ENCODE assay signal across 8 cellular contexts in genomic region chr20:43925786-43926185, GRCh38. TPM values are rescaled to one million over a fixed set of nuclear protein-coding genes. Genes with fewer than 3 reads are reported as not detected.
DNase-seq lines count a peak whose midpoint lies in the region; ATAC-seq and TF ChIP-seq lines count a peak whose summit lies in the region.

No MANE protein-coding gene starts in this region.

- H3K27ac Mint-ChIP-seq in CD4-positive, alpha-beta T cell, result peak overlapping the region; percentile 43

- no peaks in the 10 kb centered on the region for H3K36me3 Mint-ChIP-seq in CD4-positive, alpha-beta T cell (ENCODE audit: low read depth)

- no peaks in the 10 kb centered on the region for H3K9me3 ChIP-seq in CD4-positive, alpha-beta T cell (ENCODE audit: control insufficient read depth, low read length)
- H3K9me3 ChIP-seq in HCT116 (ENCODE audit: control insufficient read depth in 1 of 2, insufficient read depth in 1 of 2, low read depth in 1 of 2, low read length in 2 of 2) (no peaks in the 10 kb centered on the region), SK-N-SH (no peaks in the 10 kb centered on the region)

- RAD21 ChIA-PET in HCT116 (lab: Charles Lee; ENCODE audit: low non-redundant PET in 1 of 2, low total read pairs in 2 of 2, uncharacterized antibody in 2 of 2, unreplicated experiment in 2 of 2), result no interaction called here

- H2AFZ ChIP-seq in HCT116 (ENCODE audit: low read depth, low read length, poor library complexity, severe bottlenecking), result no peak overlapping the region
- no peak overlapping the region for H2AFZ ChIP-seq in SK-N-SH (ENCODE audit: low read depth)

- no peak; a peak in 1 of 4 replicates for TF ChIP-seq EP300 in SK-N-SH (IDR thresholded peaks at IDR 0.05; ENCODE audit: borderline replicate concordance in 1 of 2, low read depth in 1 of 2, low read length in 1 of 2)

- H3K4me1 Mint-ChIP-seq in CD4-positive, alpha-beta T cell (ENCODE audit: low read depth), result peaks cover 73% of the 10 kb centered on the region

- H3K79me2 ChIP-seq in HCT116 (ENCODE audit: insufficient read depth, low read length) (peaks cover 28% of the 10 kb centered on the region), SK-N-SH (ENCODE audit: insufficient read depth) (peaks cover 18% of the 10 kb centered on the region)

- H4K20me1 ChIP-seq in HCT116 (ENCODE audit: insufficient read depth), result no peaks in the 10 kb centered on the region
- no peaks in the 10 kb centered on the region for H4K20me1 ChIP-seq in SK-N-SH (ENCODE audit: insufficient read depth)

- peak overlapping the region; percentile 66 for H3K4me3 Mint-ChIP-seq in CD4-positive, alpha-beta T cell

- peaks cover 5% of the 10 kb centered on the region for H3K27me3 Mint-ChIP-seq in CD4-positive, alpha-beta T cell

- peak; percentile 75 for ATAC-seq in CD4-positive, alpha-beta T cell (ENCODE audit: poor library complexity)
- ATAC-seq in HCT116 (no peak), GM18907 (IDR thresholded peaks at IDR 0.05; ENCODE audit: unreplicated experiment) (no peak)

- TF ChIP-seq RAD21 in HCT116 (IDR thresholded peaks at IDR 0.05; ENCODE audit: low read depth) (peak; percentile 35; the same call in 1 of the 2 replicates), SK-N-SH (IDR thresholded peaks at IDR 0.05; ENCODE audit: low read length) (peak; percentile 52)

- peak in 5 of 10 experiments; percentile 9 to 33 (median 27) for DNase-seq in CD4-positive, alpha-beta T cell
- no peak for DNase-seq in HCT116 (ENCODE audit: low read depth, low spot score)
- peak; percentile 67 for DNase-seq in SK-N-SH
- peak; percentile 79 to 87 for DNase-seq in foreskin fibroblast
- DNase-seq in superior temporal gyrus (ENCODE audit: extremely low spot score), result no peak
- no peak for DNase-seq in stimulated activated CD8-positive, alpha-beta memory T cell treated with anti-CD3 and anti-CD28 coated beads, Interleukin-4, amount 100 ng/mL, for 48 hours
- DNase-seq in NCI-H146 treated with DMSO at 0.1 percent for 48 hours (lab: John Stamatoyannopoulos, UW; ENCODE audit: unreplicated experiment), result no peak

- 38% methylated on average over 5 of the region's 5 CpGs for WGBS in SK-N-SH (ENCODE audit: low lambda C conversion rate)

- H3K27me3 ChIP-seq in CD4-positive, alpha-beta T cell (ENCODE audit: control insufficient read depth, insufficient read depth, low read length), result no peaks in the 10 kb centered on the region
- H3K27me3 ChIP-seq in HCT116 (ENCODE audit: insufficient read depth, low read length) (no peaks in the 10 kb centered on the region), SK-N-SH (ENCODE audit: insufficient read depth) (no peaks in the 10 kb centered on the region)

- H3F3A ChIP-seq in SK-N-SH (replicated peaks; ENCODE audit: insufficient read depth), result no peaks in the 10 kb centered on the region

- POLR2A ChIA-PET in CD4-positive, alpha-beta T cell (lab: Charles Lee), result interaction anchor here (0.7 to 2.2 kb wide), 7 partner anchors 10 to 869 kb away, joined by 3 to 14 read pairs (median 4); no protein-coding TSS in a partner anchor
- POLR2A ChIA-PET in HCT116 (lab: Charles Lee), result no interaction called here
- POLR2A ChIA-PET in SK-N-SH (lab: Yijun Ruan, JAX), result interaction anchor here (1.0 kb wide), 1 partner anchor 9 kb away, joined by 4 read pairs; no protein-coding TSS in a partner anchor

- H3K9ac ChIP-seq in HCT116 (ENCODE audit: low read length) (no peak overlapping the region; the same call in 1 of the 2 replicates), SK-N-SH (no peak overlapping the region)

- no peak for TF ChIP-seq CTCF in CD4-positive, alpha-beta T cell (IDR thresholded peaks at IDR 0.05)
- no peak for TF ChIP-seq CTCF in HCT116 (IDR thresholded peaks at IDR 0.05 in 2 of 3, conservative IDR thresholded peaks at IDR 0.05 in 1 of 3; ENCODE audit: borderline replicate concordance in 1 of 3, insufficient read depth in 1 of 3, low read depth in 2 of 3, low read length in 2 of 3)
- no peak; the same call in 1 of the 2 replicates for TF ChIP-seq CTCF in SK-N-SH (IDR thresholded peaks at IDR 0.05)
- no peak for TF ChIP-seq CTCF in foreskin fibroblast (IDR thresholded peaks at IDR 0.05; ENCODE audit: low read depth, low read length)

- H3K27ac ChIP-seq in CD4-positive, alpha-beta T cell (ENCODE audit: low read depth, low read length), result no peak overlapping the region
- H3K27ac ChIP-seq in HCT116 (ENCODE audit: low read depth, low read length) (no peak overlapping the region), SK-N-SH (ENCODE audit: low read depth in 2 of 2, low read length in 1 of 2) (no peak overlapping the region)

- peaks cover 16 to 20% of the 10 kb centered on the region in 2 experiments for H3K4me1 ChIP-seq in HCT116 (ENCODE audit: control insufficient read depth in 1 of 2, insufficient read depth in 2 of 2, low read length in 2 of 2)
- peaks cover 25 to 50% of the 10 kb centered on the region in 2 experiments; a peak in 3 of 4 replicates for H3K4me1 ChIP-seq in SK-N-SH (ENCODE audit: control insufficient read depth in 1 of 2, insufficient read depth in 2 of 2, low read depth in 1 of 2, low read length in 1 of 2)

- no peaks in the 10 kb centered on the region for H3K9me3 Mint-ChIP-seq in CD4-positive, alpha-beta T cell

- BruUV-seq in HCT116 (replicated peaks; lab: Mats Ljungman, UMichigan), result no TSS peak

- no peak overlapping the region for H3K4me3 ChIP-seq in HCT116 (replicated peaks in 1 of 2; ENCODE audit: low read depth in 1 of 2, low read length in 2 of 2)
- H3K4me3 ChIP-seq in SK-N-SH (ENCODE audit: low read depth in 2 of 2, low read length in 1 of 2), result no peak overlapping the region
- H3K4me3 ChIP-seq in foreskin fibroblast (ENCODE audit: low read depth in 1 of 2, low read length in 2 of 2), result no peak overlapping the region

- no peaks in the 10 kb centered on the region for H3K36me3 ChIP-seq in HCT116 (ENCODE audit: control insufficient read depth in 1 of 2, insufficient read depth in 2 of 2, low read length in 2 of 2)
- no peaks in the 10 kb centered on the region for H3K36me3 ChIP-seq in SK-N-SH (replicated peaks in 1 of 2; ENCODE audit: control insufficient read depth in 1 of 2, insufficient read depth in 2 of 2, low read length in 1 of 2)

- H3K4me2 ChIP-seq in HCT116 (ENCODE audit: low read length) (peak overlapping the region; percentile 34), SK-N-SH (peak overlapping the region; percentile 57; the same call in 1 of the 2 replicates)

- TF ChIP-seq POLR2A in HCT116 (IDR thresholded peaks at IDR 0.05; ENCODE audit: borderline replicate concordance, extremely low read depth, insufficient read depth, insufficient read length), result no peak

- H3K9me2 ChIP-seq in HCT116 (ENCODE audit: insufficient read depth) (no peaks in the 10 kb centered on the region), SK-N-SH (no peaks in the 10 kb centered on the region)

- CTCF ChIA-PET in CD4-positive, alpha-beta T cell (lab: Charles Lee), result interaction anchor here (0.9 to 1.9 kb wide), 3 partner anchors 10 to 27 kb away, joined by 3 to 6 read pairs (median 3); no protein-coding TSS in a partner anchor
- CTCF ChIA-PET in HCT116 (lab: Charles Lee) (no interaction called here), SK-N-SH (lab: Yijun Ruan, JAX) (interaction anchor here (0.7 to 1.9 kb wide), 9 partner anchors 9 to 176 kb away, joined by 3 to 6 read pairs (median 3); no protein-coding TSS in a partner anchor)

- intact Hi-C loops in CD4-positive, alpha-beta T cell (cut with DNase I, micrococcal nuclease), result loop anchor here (2.0 to 5.0 kb wide), 2 partner anchors 29 to 157 kb away; no protein-coding TSS in a partner anchor
- intact Hi-C loops in HCT116 (cut with micrococcal nuclease), result no loop called here

TF ChIP-seq in HCT116, 20 proteins besides CTCF, POLR2A, EP300 and RAD21 (continues in another document):
- TF ChIP-seq YY1 (IDR thresholded peaks at IDR 0.05; ENCODE audit: extremely low read depth, insufficient replicate concordance, low read depth, low read length) (no peak), SRF (IDR thresholded peaks at IDR 0.05; ENCODE audit: low read depth) (no peak), POLR2AphosphoS5 (IDR thresholded peaks at IDR 0.05; ENCODE audit: low read depth, low read length) (no peak), SP1 (IDR thresholded peaks at IDR 0.05; ENCODE audit: low read depth) (no peak; the same call in 1 of the 2 replicates), TCF7L2 (IDR thresholded peaks at IDR 0.05; ENCODE audit: borderline replicate concordance, extremely low read depth, insufficient read depth, insufficient read length) (no peak), JUND (IDR thresholded peaks at IDR 0.05) (no peak), CEBPB (IDR thresholded peaks at IDR 0.05; ENCODE audit: low read depth) (no peak)

TF ChIP-seq in SK-N-SH, 30 proteins besides CTCF, POLR2A, EP300 and RAD21 (continues in another document):
- TF ChIP-seq SMC3 (IDR thresholded peaks at IDR 0.05; ENCODE audit: low read depth, low read length) (peak; percentile 40; the same call in 1 of the 2 replicates), RCOR1 (IDR thresholded peaks at IDR 0.05; ENCODE audit: low read length) (peak; percentile 50; the same call in 1 of the 2 replicates), SIN3A (IDR thresholded peaks at IDR 0.05; ENCODE audit: borderline replicate concordance, low read depth, low read length) (no peak), NFIC (IDR thresholded peaks at IDR 0.05; ENCODE audit: borderline replicate concordance) (peak; percentile 30; the same call in 1 of the 2 replicates), EZH2phosphoT487 (IDR thresholded peaks at IDR 0.05; ENCODE audit: borderline replicate concordance, low read depth) (no peak)

RNA-seq across cellular contexts. Expression of gene TOX2, which starts 11.1 kb away (rescaled TPM):
- total RNA-seq in CD4-positive, alpha-beta T cell, result 1 to 10 TPM; 3.3 to 3.9 TPM
- 39.6 TPM for total RNA-seq in HCT116 (2021; ENCODE audit: unreplicated experiment)
- 43.2 and 51.3 TPM in 2 replicates for polyA plus RNA-seq in HCT116 (2012)
- polyA plus RNA-seq in SK-N-SH (2012; rRNA removed), result 6.1 and 15.4 TPM in 2 replicates
- 8.1 and 12.1 TPM in 2 replicates for polyA plus RNA-seq in SK-N-SH (2012; cell fraction: cytosol; rRNA removed)
- polyA plus RNA-seq in SK-N-SH (2012; cell fraction: nucleus; rRNA removed), result 10.7 and 19.5 TPM in 2 replicates

Comparison
In these comparisons a context has a peak if more than half of its experiments do, and no peak if none do; other contexts are left out.
1. DNase-seq: peak in SK-N-SH (single experiment) and foreskin fibroblast (2 of 2); none in HCT116 (single experiment), superior temporal gyrus (single experiment), stimulated activated CD8-positive, alpha-beta memory T cell treated with anti-CD3 and anti-CD28 coated beads, Interleukin-4, amount 100 ng/mL, for 48 hours (single experiment) and NCI-H146 treated with DMSO at 0.1 percent for 48 hours (single experiment).